ENCODE assay signal across 8 cellular contexts in genomic region chr5:151222769-151223446, GRCh38. TPM values are rescaled to one million over a fixed set of nuclear protein-coding genes. Genes with fewer than 3 reads are reported as not detected.
DNase-seq lines count a peak whose midpoint lies in the region; ATAC-seq and TF ChIP-seq lines count a peak whose summit lies in the region.

No MANE protein-coding gene starts in this region.

- H3K4me2 ChIP-seq in SU-DHL-6 (ENCODE audit: low read depth, low read length, poor library complexity, severe bottlenecking): peak overlapping the region; percentile 96

- peak overlapping the region; percentile 96 for H3K9ac ChIP-seq in SU-DHL-6 (ENCODE audit: low read length)

- H3K27ac Mint-ChIP-seq in central memory CD8-positive, alpha-beta T cell (ENCODE audit: low read depth): peak overlapping the region; percentile 85

- H3F3A ChIP-seq in SU-DHL-6 (ENCODE audit: insufficient read depth): peaks cover 78% of the 10 kb centered on the region

- peaks cover 16% of the 10 kb centered on the region for H3K36me3 Mint-ChIP-seq in central memory CD8-positive, alpha-beta T cell (ENCODE audit: insufficient read depth)

- H3K27ac ChIP-seq in SU-DHL-6 (ENCODE audit: low read depth, low read length): peak overlapping the region; percentile 98
- H3K27ac ChIP-seq in aorta (ENCODE audit: low read depth in 1 of 2, low read length in 2 of 2): peak overlapping the region in 1 of 2 donors; percentile 10

- H3K36me3 ChIP-seq in SU-DHL-6 (ENCODE audit: low read length): peaks cover 4% of the 10 kb centered on the region; the same call in 1 of the 2 replicates
- H3K36me3 ChIP-seq in aorta (ENCODE audit: control insufficient read depth in 1 of 2, insufficient read depth in 2 of 2, low read length in 1 of 2): no peaks in the 10 kb centered on the region

- H3K79me2 ChIP-seq in SU-DHL-6 (ENCODE audit: insufficient read depth, low read length): peaks cover 62% of the 10 kb centered on the region

- no peaks in the 10 kb centered on the region for H3K9me3 ChIP-seq in SU-DHL-6 (ENCODE audit: insufficient read depth, low read length)
- H3K9me3 ChIP-seq in aorta (ENCODE audit: control insufficient read depth, low read length): no peaks in the 10 kb centered on the region

- no peaks in the 10 kb centered on the region for H3K9me3 Mint-ChIP-seq in central memory CD8-positive, alpha-beta T cell

- TF ChIP-seq POLR2A in GM18951 (IDR thresholded peaks at IDR 0.05; ENCODE audit: extremely low read depth, insufficient read depth, insufficient read length): peak; percentile 58

- no peak for DNase-seq in central memory CD8-positive, alpha-beta T cell (ENCODE audit: low spot score in 2 of 2)
- DNase-seq in mucosa of gallbladder (ENCODE audit: low spot score) (peak; percentile 16), aorta (peak in 1 of 2 donors; percentile 72), kidney glomerular epithelial cell (lab: John Stamatoyannopoulos, UW) (no peak), RPMI8226 (no peak)

- in situ Hi-C loops in GM18951 (cut with MboI; ENCODE audit: low sequenced_read_pairs, unreplicated experiment): no loop called here

- peaks cover 0 to 2% of the 10 kb centered on the region in 2 donors for H3K4me1 ChIP-seq in aorta (ENCODE audit: control insufficient read depth in 1 of 2, insufficient read depth in 2 of 2, low read length in 2 of 2)

- H3K4me1 Mint-ChIP-seq in central memory CD8-positive, alpha-beta T cell: peaks cover 66% of the 10 kb centered on the region

- H3K4me3 ChIP-seq in SU-DHL-6 (ENCODE audit: insufficient read depth, low read length, poor library complexity, severe bottlenecking) (peak overlapping the region; percentile 71), aorta (ENCODE audit: low read length in 2 of 2) (peak overlapping the region; percentile 88 to 93)

- ATAC-seq in HG02973 (IDR thresholded peaks at IDR 0.05; ENCODE audit: unreplicated experiment) (peak; percentile 52), aorta (ENCODE audit: low FRiP score) (peak; percentile 61)
- ATAC-seq in central memory CD8-positive, alpha-beta T cell (replicated peaks; ENCODE audit: extremely low read depth, poor library complexity, severe bottlenecking): peak; percentile 61

- peak overlapping the region; percentile 85 for H3K4me3 Mint-ChIP-seq in central memory CD8-positive, alpha-beta T cell

- no peaks in the 10 kb centered on the region for H3K27me3 Mint-ChIP-seq in central memory CD8-positive, alpha-beta T cell

- H4K20me1 ChIP-seq in SU-DHL-6 (ENCODE audit: low read depth, low read length): no peaks in the 10 kb centered on the region

- intact Hi-C loops in aorta (cut with DNase I): no loop called here

- TF ChIP-seq CTCF in SU-DHL-6 (IDR thresholded peaks at IDR 0.05; ENCODE audit: insufficient read depth, low read length, poor library complexity, severe bottlenecking): no peak

- no peak overlapping the region for H2AFZ ChIP-seq in SU-DHL-6 (ENCODE audit: low read depth, low read length, severe bottlenecking)

- 39 to 51% methylated on average over 4 of the region's 4 CpGs for WGBS in aorta, 2 donors

- no peaks in the 10 kb centered on the region for H3K9me2 ChIP-seq in SU-DHL-6 (replicated peaks; ENCODE audit: insufficient read depth, low read length)

- H3K27me3 ChIP-seq in SU-DHL-6 (ENCODE audit: low read length) (no peaks in the 10 kb centered on the region), aorta (ENCODE audit: control insufficient read depth in 1 of 2, insufficient read depth in 2 of 2, low read length in 1 of 2) (no peaks in the 10 kb centered on the region)

RNA-seq across cellular contexts. Expression of gene CCDC69, which starts 1.0 kb away (rescaled TPM):
- 36.0 TPM for total RNA-seq in mucosa of gallbladder
- total RNA-seq in aorta: 10 to 100 TPM; 51.9 to 70.7 TPM
- 10 to 100 TPM in 1 of 2 donors, 1 to 10 TPM in 1; 9.8 to 37.2 TPM for polyA plus RNA-seq in aorta

RNA-seq across cellular contexts. Expression of gene GM2A, which starts 30.1 kb away (rescaled TPM):
- total RNA-seq in mucosa of gallbladder (38.1 TPM), aorta (10 to 100 TPM; 25.0 to 32.7 TPM)
- polyA plus RNA-seq in aorta: 10 to 100 TPM; 13.7 to 17.2 TPM
